Comparison of ENCODE assay signal across 22 cellular contexts in the genomic region with DNA sequence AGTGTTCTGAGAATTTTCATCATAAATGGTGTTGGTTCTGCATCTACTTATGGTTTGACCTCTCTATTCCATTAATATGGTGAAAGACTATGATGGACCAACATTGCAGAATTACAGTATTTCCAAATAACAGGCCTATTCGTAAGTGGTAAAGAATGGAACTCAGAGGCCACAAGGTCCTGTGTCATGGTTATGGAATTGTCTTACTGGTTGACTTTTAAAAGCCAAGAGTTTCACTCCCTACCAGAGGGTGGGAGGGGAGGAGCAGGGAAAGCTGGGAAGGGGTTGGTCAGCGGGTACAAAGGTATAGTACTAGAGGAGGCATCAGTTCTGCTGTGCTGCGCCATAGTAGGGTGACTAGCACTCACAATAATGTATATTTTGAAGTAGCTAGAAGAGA.
DNase-seq lines count a peak whose midpoint lies in the region; ATAC-seq, FAIRE-seq and TF ChIP-seq lines count a peak whose summit lies in the region.
"Had no signal": no experiment of that assay in that cellular context is flagged by ENCODE, and none has a peak within 500 bp of the region (broad histone marks: within the 10 kb centered on the region; RNA-seq: fewer than 3 reads in every experiment).

No MANE protein-coding gene starts in this region.

- H2AFZ ChIP-seq in astrocyte (ENCODE audit: low read depth, low read length), result no peak overlapping the region
- H2AFZ ChIP-seq: GM23338 had no signal

- no peaks in the 10 kb centered on the region for H3K27me3 ChIP-seq in astrocyte (ENCODE audit: insufficient read depth, low read length)
- H3K27me3 ChIP-seq: BE2C had no signal

- H4K20me1 ChIP-seq in astrocyte (ENCODE audit: insufficient read depth, low read length), result no peaks in the 10 kb centered on the region

- H3K4me2 ChIP-seq in astrocyte (ENCODE audit: low read length), result no peak overlapping the region
- H3K4me2 ChIP-seq: GM23338 had no signal

- no peaks in the 10 kb centered on the region for H3K9me3 ChIP-seq in astrocyte (ENCODE audit: insufficient read depth, low read depth, low read length)
- H3K9me3 ChIP-seq: Caco-2 had no signal

- H3K27me3 Mint-ChIP-seq in astrocyte (ENCODE audit: low read depth, unreplicated experiment), result no peaks in the 10 kb centered on the region
- H3K27me3 Mint-ChIP-seq: CD4-positive, alpha-beta T cell; IgD-negative memory B cell had no signal

- no peaks in the 10 kb centered on the region for H3K4me1 Mint-ChIP-seq in astrocyte (ENCODE audit: low read depth, unreplicated experiment)
- H3K4me1 Mint-ChIP-seq: GM23338, IgD-negative memory B cell had no signal

- H3K36me3 Mint-ChIP-seq in astrocyte (ENCODE audit: low read depth, unreplicated experiment), result no peaks in the 10 kb centered on the region
- H3K36me3 Mint-ChIP-seq: IgD-negative memory B cell had no signal

- H3K27ac ChIP-seq in astrocyte (ENCODE audit: low read depth, low read length), result no peak overlapping the region
- H3K27ac ChIP-seq: C4-2B had no signal

- H3K36me3 ChIP-seq in astrocyte (ENCODE audit: insufficient read depth, low read length), result no peaks in the 10 kb centered on the region
- H3K36me3 ChIP-seq: BE2C had no signal

- no peak for TF ChIP-seq CTCF in astrocyte (IDR thresholded peaks at IDR 0.05; ENCODE audit: insufficient read depth, low read depth, low read length)
- no peak for TF ChIP-seq CTCF in choroid plexus epithelial cell (conservative IDR thresholded peaks at IDR 0.05; ENCODE audit: low read depth, low read length)

- H3K4me1 ChIP-seq in astrocyte (ENCODE audit: insufficient read depth, low read length), result peaks cover 20% of the 10 kb centered on the region
- H3K4me1 ChIP-seq: BE2C, Caco-2 had no signal

- no peaks in the 10 kb centered on the region for H3K79me2 ChIP-seq in astrocyte (ENCODE audit: insufficient read depth, low read length)

- H3K27ac Mint-ChIP-seq in astrocyte (ENCODE audit: unreplicated experiment), result no peak overlapping the region
- H3K27ac Mint-ChIP-seq: CD4-positive, alpha-beta T cell; GM23338; IgD-negative memory B cell had no signal

- ATAC-seq in HG02642 (IDR thresholded peaks at IDR 0.05; ENCODE audit: poor library complexity, unreplicated experiment), result no peak
- ATAC-seq: GM23338, HepG2 had no signal

- peak; percentile 29 for DNase-seq in RPMI7951 (ENCODE audit: low read depth)
- DNase-seq in astrocyte (ENCODE audit: low read depth), result peak; percentile 27
- peak; percentile 50 for DNase-seq in choroid plexus epithelial cell (ENCODE audit: low read depth)
- DNase-seq in HK-2 (ENCODE audit: unreplicated experiment), result no peak
- DNase-seq in C1 segment of cervical spinal cord (lab: John Stamatoyannopoulos, UW), result no peak
- DNase-seq in NCI-H146 treated with DMSO at 0.1 percent for 48 hours (lab: John Stamatoyannopoulos, UW; ENCODE audit: unreplicated experiment), result no peak
- DNase-seq: ACHN; BE2C; Caco-2; CD4-positive, alpha-beta T cell; HCEC 1CT had no signal

- no peak overlapping the region for H3K4me3 Mint-ChIP-seq in astrocyte (ENCODE audit: unreplicated experiment)
- H3K4me3 Mint-ChIP-seq: CD4-positive, alpha-beta T cell; GM23338; IgD-negative memory B cell had no signal

- H3K9me3 Mint-ChIP-seq in astrocyte (ENCODE audit: unreplicated experiment), result no peaks in the 10 kb centered on the region
- H3K9me3 Mint-ChIP-seq: CD4-positive, alpha-beta T cell; IgD-negative memory B cell had no signal

- H3K9ac ChIP-seq in astrocyte (ENCODE audit: low read length), result no peak overlapping the region

- FAIRE-seq in astrocyte (lab: Jason Lieb, UNC), result no peak
- FAIRE-seq: A204.1, D721Med, G401.6, GM12892, GM18507, H54, HepG2 had no signal

- H3K4me3 ChIP-seq in astrocyte (ENCODE audit: insufficient read depth, low read depth, low read length), result no peak overlapping the region
- no peak overlapping the region for H3K4me3 ChIP-seq in choroid plexus epithelial cell (ENCODE audit: low read depth, low read length)
- H3K4me3 ChIP-seq: GM23338 had no signal

Comparison
In these comparisons a context has a peak if more than half of its experiments do, and no peak if none do; other contexts are left out.
1. DNase-seq: peak in RPMI7951 (single experiment), astrocyte (single experiment) and choroid plexus epithelial cell (single experiment); none in HK-2 (single experiment), C1 segment of cervical spinal cord (0 of 14) and NCI-H146 treated with DMSO at 0.1 percent for 48 hours (single experiment).